ENCODE assay signal across 24 cellular contexts in genomic region chr5:14880688-14881087, GRCh38. TPM values are rescaled to one million over a fixed set of nuclear protein-coding genes. Genes with fewer than 3 reads are reported as not detected.
DNase-seq lines count a peak whose midpoint lies in the region; ATAC-seq, FAIRE-seq and TF ChIP-seq lines count a peak whose summit lies in the region.
"Had no signal": no experiment of that assay in that cellular context is flagged by ENCODE, and none has a peak within 500 bp of the region (broad histone marks: within the 10 kb centered on the region; RNA-seq: fewer than 3 reads in every experiment).

No MANE protein-coding gene starts in this region.

- H3K27me3 ChIP-seq in ACC112 (ENCODE audit: insufficient read depth, low read length) = no peaks in the 10 kb centered on the region
- H3K27me3 ChIP-seq: gastrocnemius medialis, tibial nerve had no signal

- H3K4me3 Mint-ChIP-seq in WTC11 = no peak overlapping the region
- H3K4me3 Mint-ChIP-seq: activated CD4-positive, alpha-beta T cell treated with anti-CD3 and anti-CD28 coated beads, Interleukin-2, amount 10 ng/mL, durations not matched to agents 24 days and 14 days; activated naive CD8-positive, alpha-beta T cell treated with anti-CD3 and anti-CD28 coated beads, Interleukin-2, amount 10 ng/mL, durations not matched to agents 7 days and 5 days; CD4-positive, CD25-positive, alpha-beta regulatory T cell; nephron had no signal

- no peaks in the 10 kb centered on the region for H3K4me1 Mint-ChIP-seq in WTC11
- H3K4me1 Mint-ChIP-seq: activated CD4-positive, alpha-beta T cell treated with anti-CD3 and anti-CD28 coated beads, Interleukin-2, amount 10 ng/mL, durations not matched to agents 24 days and 14 days; activated naive CD8-positive, alpha-beta T cell treated with anti-CD3 and anti-CD28 coated beads, Interleukin-2, amount 10 ng/mL, durations not matched to agents 7 days and 5 days had no signal

- no peak for ATAC-seq in WTC11
- ATAC-seq in GM18498 (IDR thresholded peaks at IDR 0.05; ENCODE audit: unreplicated experiment) = no peak

- H3K4me1 ChIP-seq in ACC112 (ENCODE audit: control insufficient read depth, insufficient read depth, low read length, unreplicated experiment) = peaks cover 29% of the 10 kb centered on the region
- H3K4me1 ChIP-seq: tibial nerve had no signal

- peaks cover 4% of the 10 kb centered on the region for H3K9me3 Mint-ChIP-seq in WTC11
- H3K9me3 Mint-ChIP-seq: activated CD4-positive, alpha-beta T cell treated with anti-CD3 and anti-CD28 coated beads, Interleukin-2, amount 10 ng/mL, durations not matched to agents 24 days and 14 days; activated naive CD8-positive, alpha-beta T cell treated with anti-CD3 and anti-CD28 coated beads, Interleukin-2, amount 10 ng/mL, durations not matched to agents 7 days and 5 days; nephron had no signal

- peaks cover 3% of the 10 kb centered on the region; the same call in 1 of the 2 replicates for H3K27me3 Mint-ChIP-seq in WTC11 (ENCODE audit: low read depth)

- no peak overlapping the region for H3K27ac Mint-ChIP-seq in WTC11
- H3K27ac Mint-ChIP-seq: activated CD4-positive, alpha-beta T cell treated with anti-CD3 and anti-CD28 coated beads, Interleukin-2, amount 10 ng/mL, durations not matched to agents 24 days and 14 days; activated naive CD8-positive, alpha-beta T cell treated with anti-CD3 and anti-CD28 coated beads, Interleukin-2, amount 10 ng/mL, durations not matched to agents 7 days and 5 days; nephron had no signal

- no peaks in the 10 kb centered on the region for H3K36me3 ChIP-seq in ACC112 (ENCODE audit: insufficient read depth, low read length)
- H3K36me3 ChIP-seq: gastrocnemius medialis, tibial nerve had no signal

- peak overlapping the region; percentile 21 for H3K27ac ChIP-seq in ACC112 (ENCODE audit: low read depth, low read length)
- H3K27ac ChIP-seq: gastrocnemius medialis, tibial nerve had no signal

- TF ChIP-seq CTCF in WTC11 (IDR thresholded peaks at IDR 0.05) (no peak), fibroblast of the aortic adventitia (IDR thresholded peaks at IDR 0.05; ENCODE audit: insufficient read depth, low read length) (no peak), GM20000 (IDR thresholded peaks at IDR 0.05; ENCODE audit: extremely low read depth, missing control alignments) (no peak)

- H3K79me2 ChIP-seq in ACC112 (ENCODE audit: control insufficient read depth, insufficient read depth, low read length, unreplicated experiment) = no peaks in the 10 kb centered on the region

- no peak for FAIRE-seq in H54 (lab: Jason Lieb, UNC)
- FAIRE-seq: endothelial cell of umbilical vein had no signal

- H3K36me3 Mint-ChIP-seq in WTC11 = peaks cover 4% of the 10 kb centered on the region; the same call in 1 of the 2 replicates
- H3K36me3 Mint-ChIP-seq: activated naive CD8-positive, alpha-beta T cell treated with anti-CD3 and anti-CD28 coated beads, Interleukin-2, amount 10 ng/mL, durations not matched to agents 7 days and 5 days; CD4-positive, CD25-positive, alpha-beta regulatory T cell had no signal

- peak; percentile 19 for DNase-seq in HS-5 (ENCODE audit: low read depth)
- no peak for DNase-seq in WTC11 (ENCODE audit: low spot score)
- peak; percentile 18 for DNase-seq in fibroblast of the aortic adventitia (ENCODE audit: low read depth)
- no peak for DNase-seq in H54 (ENCODE audit: insufficient read length, low spot score)
- no peak for DNase-seq in GM20000 (ENCODE audit: low spot score)
- no peak for DNase-seq in effector CD8-positive, alpha-beta T cell (lab: John Stamatoyannopoulos, UW)
- DNase-seq: activated CD4-positive, alpha-beta T cell treated with anti-CD3 and anti-CD28 coated beads, Interleukin-2, amount 10 ng/mL, durations not matched to agents 24 days and 14 days; activated naive CD8-positive, alpha-beta T cell treated with anti-CD3 and anti-CD28 coated beads, Interleukin-2, amount 10 ng/mL, durations not matched to agents 7 days and 5 days; CD4-positive, CD25-positive, alpha-beta regulatory T cell; dermis blood vessel endothelial cell; gastrocnemius medialis; midbrain; NCI-H1417; NCI-H2107; NCI-H526; SHP77 treated with DMSO at 0.1 percent for 48 hours; stimulated activated CD4-positive, alpha-beta T cell treated with anti-CD3 and anti-CD28 coated beads, Interleukin-2, amount 100 ng/mL, for 24 hours; stimulated activated naive CD4-positive, alpha-beta T cell; T-helper 1 cell had no signal

- CTCF ChIA-PET in WTC11 (lab: Charles Lee) = interaction anchor here (1.0 to 1.5 kb wide), 3 partner anchors 9 to 232 kb away, joined by 5 to 8 read pairs (median 7); partner anchors contain the start of gene ANKH

- TF ChIP-seq POLR2A in H54 (IDR thresholded peaks at IDR 0.05; ENCODE audit: low read depth, low read length) = no peak

- no peak overlapping the region for H3K4me3 ChIP-seq in ACC112 (ENCODE audit: low read depth, low read length)
- no peak overlapping the region for H3K4me3 ChIP-seq in fibroblast of the aortic adventitia (ENCODE audit: low read depth, low read length)
- H3K4me3 ChIP-seq: gastrocnemius medialis, tibial nerve had no signal

- POLR2A ChIA-PET in WTC11 (lab: Charles Lee) = no interaction called here

- no peak overlapping the region for H2AFZ ChIP-seq in ACC112 (ENCODE audit: low read length, unreplicated experiment)

TF ChIP-seq in WTC11, 78 proteins besides CTCF, POLR2A, EP300 and RAD21:
- no peak for TF ChIP-seq NFE2L1 (CRISPR knock-in tag; IDR thresholded peaks at IDR 0.05)
- TF ChIP-seq GABPB1 (CRISPR knock-in tag; IDR thresholded peaks at IDR 0.05) = peak; percentile 94
TF ChIP-seq in WTC11: peak in this region for 1.

RNA-seq across cellular contexts. Expression of gene ANKH, which starts 9.1 kb away (rescaled TPM):
- total RNA-seq in WTC11 (2021) (16.9 to 19.6 TPM (median 18.6 TPM) in 3 replicates), fibroblast of the aortic adventitia (ENCODE audit: low replicate concordance) (36.0 and 82.2 TPM in 2 replicates)

Comparison
In these comparisons a context has a peak if more than half of its experiments do, and no peak if none do; other contexts are left out.
1. DNase-seq: peak in HS-5 (single experiment) and fibroblast of the aortic adventitia (single experiment); none in WTC11 (single experiment), H54 (single experiment), GM20000 (single experiment) and effector CD8-positive, alpha-beta T cell (single experiment).